Comparison of ENCODE assay signal across 1 cellular context in genomic region chr6:105178636-105179035, GRCh38.
TF ChIP-seq lines count a peak whose summit lies in the region.

No MANE protein-coding gene starts in this region.

TF ChIP-seq in GM23338, 12 proteins besides CTCF, POLR2A, EP300 and RAD21 (continued from another document):
- no peak for TF ChIP-seq ZNF462 (CRISPR knock-in tag; IDR thresholded peaks at IDR 0.05)
- no peak for TF ChIP-seq NANOG (IDR thresholded peaks at IDR 0.05; ENCODE audit: borderline replicate concordance)
- no peak for TF ChIP-seq ZNF331 (CRISPR knock-in tag; IDR thresholded peaks at IDR 0.05; ENCODE audit: low read depth)
- TF ChIP-seq ZNF114 (CRISPR knock-in tag; IDR thresholded peaks at IDR 0.05): no peak
- no peak for TF ChIP-seq REST (IDR thresholded peaks at IDR 0.05; ENCODE audit: unreplicated experiment)
- TF ChIP-seq EZH2 (IDR thresholded peaks at IDR 0.05; ENCODE audit: low read depth, unreplicated experiment): no peak
- TF ChIP-seq CREB1 (CRISPR knock-in tag; IDR thresholded peaks at IDR 0.05; ENCODE audit: low read depth): no peak
- TF ChIP-seq JUNB (IDR thresholded peaks at IDR 0.05; ENCODE audit: unreplicated experiment): no peak
